In the genomic region with DNA sequence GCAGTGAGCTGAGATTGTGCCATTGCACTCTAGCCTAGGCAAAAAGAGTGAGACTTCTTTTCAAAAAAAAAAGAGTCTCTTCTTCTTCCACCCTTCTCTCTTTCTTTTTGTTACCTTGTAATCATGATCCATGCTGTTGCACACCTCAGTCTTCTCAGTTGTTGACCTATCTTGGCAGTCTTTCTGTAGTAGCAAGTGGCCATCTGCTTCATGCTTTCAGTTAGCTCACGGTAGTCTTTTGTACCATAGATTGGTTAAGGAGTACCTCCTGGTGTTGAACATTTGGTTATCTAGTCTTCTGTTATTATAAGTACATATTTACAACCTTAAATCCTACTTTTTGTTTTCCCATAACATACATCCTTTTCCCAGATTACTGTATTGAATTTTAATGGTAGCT, we compare ENCODE assay signal across 18 cellular contexts. TPM values are rescaled to one million over a fixed set of nuclear protein-coding genes. Genes with fewer than 3 reads are reported as not detected.
DNase-seq lines count a peak whose midpoint lies in the region; ATAC-seq and TF ChIP-seq lines count a peak whose summit lies in the region.
"Had no signal": no experiment of that assay in that cellular context is flagged by ENCODE, and none has a peak within 500 bp of the region (broad histone marks: within the 10 kb centered on the region; RNA-seq: fewer than 3 reads in every experiment).

No MANE protein-coding gene starts in this region.

- H3K9me3 ChIP-seq in BLaER1 (peaks cover under 1% of the 10 kb centered on the region; the same call in 1 of the 2 replicates), OCI-LY7 (ENCODE audit: low read length) (peaks cover 8% of the 10 kb centered on the region; the same call in 1 of the 2 replicates)
- H3K9me3 ChIP-seq in CD8-positive, alpha-beta T cell (ENCODE audit: low read length), result no peaks in the 10 kb centered on the region
- H3K9me3 ChIP-seq: adrenal gland, tibial nerve had no signal

- peaks cover 41% of the 10 kb centered on the region for H3K36me3 Mint-ChIP-seq in CD8-positive, alpha-beta T cell
- H3K36me3 Mint-ChIP-seq in chondrocyte (ENCODE audit: low read depth), result peaks cover 7% of the 10 kb centered on the region

- peaks cover 55% of the 10 kb centered on the region for H3K4me1 Mint-ChIP-seq in CD8-positive, alpha-beta T cell (ENCODE audit: low read depth)
- peaks cover 58% of the 10 kb centered on the region for H3K4me1 Mint-ChIP-seq in chondrocyte (ENCODE audit: low read depth)

- BruUV-seq in OCI-LY7 (replicated peaks; lab: Mats Ljungman, UMichigan), result no TSS peak

- H4K20me1 ChIP-seq in BLaER1, result peaks cover 80% of the 10 kb centered on the region
- H4K20me1 ChIP-seq in OCI-LY7 (ENCODE audit: insufficient read depth, low read length), result peaks cover 28% of the 10 kb centered on the region

- no peak for TF ChIP-seq CTCF in CD8-positive, alpha-beta T cell (IDR thresholded peaks at IDR 0.05)
- no peak for TF ChIP-seq CTCF in OCI-LY7 (conservative IDR thresholded peaks at IDR 0.05; ENCODE audit: low read length)
- TF ChIP-seq CTCF in chondrocyte (IDR thresholded peaks at IDR 0.05), result no peak

- no peaks in the 10 kb centered on the region for H3K27me3 ChIP-seq in BLaER1
- H3K27me3 ChIP-seq in CD8-positive, alpha-beta T cell (ENCODE audit: insufficient read depth, low read length), result no peaks in the 10 kb centered on the region
- H3K27me3 ChIP-seq: adrenal gland, tibial nerve had no signal

- no peaks in the 10 kb centered on the region for H3K27me3 Mint-ChIP-seq in CD8-positive, alpha-beta T cell (ENCODE audit: low read depth)
- no peaks in the 10 kb centered on the region for H3K27me3 Mint-ChIP-seq in chondrocyte (ENCODE audit: low read depth)

- peak overlapping the region; percentile 27 for H3K4me3 Mint-ChIP-seq in CD8-positive, alpha-beta T cell
- no peak overlapping the region for H3K4me3 Mint-ChIP-seq in chondrocyte (ENCODE audit: unreplicated experiment)

- H3K36me3 ChIP-seq in BLaER1 (peaks cover 48% of the 10 kb centered on the region), OCI-LY7 (ENCODE audit: insufficient read depth, low read length) (peaks cover 57% of the 10 kb centered on the region)
- no peaks in the 10 kb centered on the region for H3K36me3 ChIP-seq in CD8-positive, alpha-beta T cell (ENCODE audit: insufficient read depth, low read length)

- intact Hi-C loops in CD8-positive, alpha-beta T cell (cut with DNase I, micrococcal nuclease), result loop anchor here in 1 of 2 experiments (5.0 kb wide), 1 partner anchor 1620 kb away; no protein-coding TSS in a partner anchor
- intact Hi-C loops in OCI-LY7 (cut with micrococcal nuclease; ENCODE audit: unreplicated experiment), result no loop called here

- CTCF ChIA-PET in CD8-positive, alpha-beta T cell (lab: Charles Lee), result interaction anchor here (1.2 to 1.7 kb wide), 4 partner anchors 20 to 155 kb away, joined by 3 read pairs; no protein-coding TSS in a partner anchor
- CTCF ChIA-PET in OCI-LY7 (lab: Charles Lee; ENCODE audit: unreplicated experiment), result no interaction called here

- H3K79me2 ChIP-seq in OCI-LY7 (ENCODE audit: insufficient read depth, low read depth, low read length), result peaks cover 76% of the 10 kb centered on the region

- no peak for DNase-seq in CD8-positive, alpha-beta T cell
- DNase-seq in OCI-LY7 (ENCODE audit: low spot score) (no peak), chondrocyte (ENCODE audit: low spot score) (no peak), T-helper 1 cell (no peak), kidney glomerular epithelial cell (lab: John Stamatoyannopoulos, UW) (no peak), SHP77 treated with DMSO at 0.1 percent for 48 hours (lab: John Stamatoyannopoulos, UW) (no peak)
- DNase-seq: activated CD8-positive, alpha-beta memory T cell treated with anti-CD3 and anti-CD28 coated beads, Interleukin-2, amount 50 U/mL, for 48 hours; adrenal gland; central memory CD4-positive, alpha-beta T cell; DMS79 treated with DMSO at 0.1 percent for 48 hours; endodermal cell; NCI-H1105 treated with DMSO at 0.1 percent for 48 hours; NK-92 treated with Interleukin-12 subunit alpha and Interleukin-12 subunit beta, amount 100 ng/mL, for 24 hours; posterior cingulate gyrus had no signal

- peak overlapping the region; percentile 87; the same call in 1 of the 2 replicates for H3K4me2 ChIP-seq in BLaER1
- H3K4me2 ChIP-seq in OCI-LY7 (ENCODE audit: low read length), result peak overlapping the region; percentile 9; the same call in 1 of the 2 replicates

- no peaks in the 10 kb centered on the region for H3K9me2 ChIP-seq in OCI-LY7 (ENCODE audit: insufficient read depth, low read length)

- no peak overlapping the region for H3K9ac ChIP-seq in BLaER1

- H3K4me3 ChIP-seq in BLaER1 (no peak overlapping the region), OCI-LY7 (ENCODE audit: low read depth, low read length, poor library complexity, severe bottlenecking) (no peak overlapping the region)
- no peak overlapping the region for H3K4me3 ChIP-seq in CD8-positive, alpha-beta T cell (ENCODE audit: low read depth, low read length)
- H3K4me3 ChIP-seq: adrenal gland, skin epidermis, tibial nerve had no signal

- no peaks in the 10 kb centered on the region for H3K9me3 Mint-ChIP-seq in CD8-positive, alpha-beta T cell
- no peaks in the 10 kb centered on the region for H3K9me3 Mint-ChIP-seq in chondrocyte (ENCODE audit: low read depth)

- peak overlapping the region; percentile 79 for H3K27ac Mint-ChIP-seq in CD8-positive, alpha-beta T cell
- peak overlapping the region; percentile 3 for H3K27ac Mint-ChIP-seq in chondrocyte (ENCODE audit: unreplicated experiment)
- H3K27ac Mint-ChIP-seq: endodermal cell had no signal

- POLR2A ChIA-PET in CD8-positive, alpha-beta T cell (lab: Charles Lee), result interaction anchor here (3.6 kb wide), 1 partner anchor 502 kb away, joined by 24 read pairs; the partner anchor contains the start of genes DCAF17 and METTL8
- POLR2A ChIA-PET in OCI-LY7 (lab: Charles Lee), result interaction anchor here (0.5 to 1.4 kb wide), 3 partner anchors 13 to 588 kb away, joined by 3 to 4 read pairs (median 3); no protein-coding TSS in a partner anchor

- peaks cover 33% of the 10 kb centered on the region for H3K4me1 ChIP-seq in BLaER1
- peaks cover 30% of the 10 kb centered on the region for H3K4me1 ChIP-seq in CD8-positive, alpha-beta T cell (ENCODE audit: insufficient read depth, low read length)
- H3K4me1 ChIP-seq in OCI-LY7 (ENCODE audit: insufficient read depth, low read length, poor library complexity, severe bottlenecking), result peaks cover 38% of the 10 kb centered on the region

- H2AFZ ChIP-seq in OCI-LY7 (ENCODE audit: low read length), result no peak overlapping the region

- ATAC-seq in CD8-positive, alpha-beta T cell, result no peak
- no peak for ATAC-seq in GM18861 (IDR thresholded peaks at IDR 0.05; ENCODE audit: unreplicated experiment)

- H3K27ac ChIP-seq in BLaER1 (no peak overlapping the region), OCI-LY7 (ENCODE audit: low read depth, low read length, poor library complexity, severe bottlenecking) (no peak overlapping the region)
- no peak overlapping the region for H3K27ac ChIP-seq in CD8-positive, alpha-beta T cell (ENCODE audit: low read depth, low read length)
- H3K27ac ChIP-seq: adrenal gland, skin epidermis, tibial nerve had no signal

RNA-seq across cellular contexts. Expression of gene GORASP2, which starts 3.1 kb away (rescaled TPM):
- 100 to 1,000 TPM; 111 to 112 TPM for total RNA-seq in CD8-positive, alpha-beta T cell
- total RNA-seq in OCI-LY7 (2014; rRNA removed; shearing (Covaris generic)), result 30.7 and 44.2 TPM in 2 replicates
- total RNA-seq in OCI-LY7 (2022) (84.8 and 94.3 TPM in 2 replicates), chondrocyte (117 to 126 TPM (median 125 TPM) in 3 replicates)
